ENCODE assay signal across 16 cellular contexts in genomic region chr6:121592261-121592935, GRCh38.
A peak's percentile ranks its signal among the peaks of the same experiment; 100 is the strongest.
DNase-seq lines count a peak whose midpoint lies in the region; ATAC-seq and TF ChIP-seq lines count a peak whose summit lies in the region.
"Had no signal": no experiment of that assay in that cellular context is flagged by ENCODE, and none has a peak within 500 bp of the region (broad histone marks: within the 10 kb centered on the region; RNA-seq: fewer than 3 reads in every experiment).

No MANE protein-coding gene starts in this region.

- H3F3A ChIP-seq in GM23248 (ENCODE audit: insufficient read depth) (peaks cover 14% of the 10 kb centered on the region; the same call in 1 of the 2 replicates), neural progenitor cell (ENCODE audit: low read depth) (no peaks in the 10 kb centered on the region)

- no peaks in the 10 kb centered on the region for H3K27me3 Mint-ChIP-seq in neural progenitor cell (ENCODE audit: insufficient read depth, low read depth)

- ATAC-seq in stimulated activated effector memory CD8-positive, alpha-beta T cell treated with anti-CD3 and anti-CD28 coated beads, Interleukin-12 subunit alpha, Interleukin-12 subunit beta, amount 100 ng/mL, for 72 hours: no peak
- ATAC-seq: HepG2 had no signal

- peak overlapping the region; percentile 89 for H3K27ac Mint-ChIP-seq in neural progenitor cell
- H3K27ac Mint-ChIP-seq in stimulated activated effector memory CD8-positive, alpha-beta T cell treated with anti-CD3 and anti-CD28 coated beads, Interleukin-12 subunit alpha, Interleukin-12 subunit beta, amount 100 ng/mL, for 72 hours: no peak overlapping the region
- H3K27ac Mint-ChIP-seq: CD4-positive, alpha-beta memory T cell had no signal

- no peak overlapping the region for H3K4me3 Mint-ChIP-seq in neural progenitor cell
- H3K4me3 Mint-ChIP-seq in stimulated activated effector memory CD8-positive, alpha-beta T cell treated with anti-CD3 and anti-CD28 coated beads, Interleukin-12 subunit alpha, Interleukin-12 subunit beta, amount 100 ng/mL, for 72 hours: no peak overlapping the region
- H3K4me3 Mint-ChIP-seq: CD4-positive, alpha-beta memory T cell had no signal

- H3K4me2 ChIP-seq in GM23248 (ENCODE audit: unreplicated experiment) (no peak overlapping the region), neural progenitor cell (no peak overlapping the region)

- no peaks in the 10 kb centered on the region for H3K36me3 ChIP-seq in GM23248 (ENCODE audit: low read depth)
- H3K36me3 ChIP-seq in neural progenitor cell: no peaks in the 10 kb centered on the region
- H3K36me3 ChIP-seq: Peyer's patch had no signal

- H3K9ac ChIP-seq in GM23248 (no peak overlapping the region), neural progenitor cell (no peak overlapping the region)

- in situ Hi-C loops in GM23248 (cut with MboI): no loop called here

- no peak overlapping the region for H3K27ac ChIP-seq in GM23248
- no peak overlapping the region for H3K27ac ChIP-seq in neural progenitor cell
- H3K27ac ChIP-seq in substantia nigra (ENCODE audit: low read depth, low read length, poor library complexity, severe bottlenecking): no peak overlapping the region

- no peak for TF ChIP-seq CTCF in epithelial cell of esophagus (IDR thresholded peaks at IDR 0.05; ENCODE audit: insufficient read depth, low read depth, low read length, missing control alignments)
- TF ChIP-seq CTCF in neural progenitor cell (IDR thresholded peaks at IDR 0.05): no peak

- H3K4me1 Mint-ChIP-seq in neural progenitor cell: peaks cover 26% of the 10 kb centered on the region
- H3K4me1 Mint-ChIP-seq in stimulated activated effector memory CD8-positive, alpha-beta T cell treated with anti-CD3 and anti-CD28 coated beads, Interleukin-12 subunit alpha, Interleukin-12 subunit beta, amount 100 ng/mL, for 72 hours: no peaks in the 10 kb centered on the region
- H3K4me1 Mint-ChIP-seq: CD4-positive, alpha-beta memory T cell had no signal

- peaks cover 19% of the 10 kb centered on the region for H3K4me1 ChIP-seq in GM23248 (ENCODE audit: insufficient read depth)
- no peaks in the 10 kb centered on the region for H3K4me1 ChIP-seq in neural progenitor cell
- H3K4me1 ChIP-seq: Peyer's patch had no signal

- 41 to 44% methylated on average over 7 of the region's 7 CpGs for WGBS in GM23248 (ENCODE audit: low coverage in 1 of 2, low lambda C conversion rate in 2 of 2, missing lambda C conversion rate in 2 of 2), 2 experiments

- H3K36me3 Mint-ChIP-seq in neural progenitor cell: no peaks in the 10 kb centered on the region
- H3K36me3 Mint-ChIP-seq in stimulated activated effector memory CD8-positive, alpha-beta T cell treated with anti-CD3 and anti-CD28 coated beads, Interleukin-12 subunit alpha, Interleukin-12 subunit beta, amount 100 ng/mL, for 72 hours: no peaks in the 10 kb centered on the region
- H3K36me3 Mint-ChIP-seq: CD4-positive, alpha-beta memory T cell had no signal

- peaks cover 5% of the 10 kb centered on the region for H3K9me3 Mint-ChIP-seq in neural progenitor cell
- peaks cover 7% of the 10 kb centered on the region for H3K9me3 Mint-ChIP-seq in stimulated activated effector memory CD8-positive, alpha-beta T cell treated with anti-CD3 and anti-CD28 coated beads, Interleukin-12 subunit alpha, Interleukin-12 subunit beta, amount 100 ng/mL, for 72 hours

- peak overlapping the region; percentile 48; the same call in 1 of the 2 replicates for H2AFZ ChIP-seq in GM23248
- H2AFZ ChIP-seq in neural progenitor cell (replicated peaks): no peak overlapping the region

- DNase-seq in NCI-H2227 (lab: John Stamatoyannopoulos, UW; ENCODE audit: unreplicated experiment) (peak; percentile 39), NCI-H2227 treated with DMSO at 0.1 percent for 48 hours (lab: John Stamatoyannopoulos, UW) (no peak), GM23248 (peak; percentile 19), epithelial cell of esophagus (ENCODE audit: low read depth) (peak; percentile 57), neural progenitor cell (ENCODE audit: low spot score) (no peak), substantia nigra (lab: John Stamatoyannopoulos, UW) (no peak)
- no peak for DNase-seq in stimulated activated effector memory CD8-positive, alpha-beta T cell treated with anti-CD3 and anti-CD28 coated beads, Interleukin-12 subunit alpha, Interleukin-12 subunit beta, amount 100 ng/mL, for 72 hours (ENCODE audit: low spot score in 2 of 2)
- no peak for DNase-seq in stimulated activated naive CD4-positive, alpha-beta T cell (lab: John Stamatoyannopoulos, UW)
- DNase-seq: CD4-positive, alpha-beta memory T cell; DMS53; EL; KG1; NCI-H187 treated with DMSO at 0.1 percent for 48 hours; Peyer's patch; T-helper 1 cell had no signal

- H3K4me3 ChIP-seq in GM23248 (no peak overlapping the region), epithelial cell of esophagus (ENCODE audit: low read length) (no peak overlapping the region), neural progenitor cell (no peak overlapping the region)
- H3K4me3 ChIP-seq: Peyer's patch had no signal

- H3K27me3 ChIP-seq in GM23248 (replicated peaks; ENCODE audit: insufficient read depth) (no peaks in the 10 kb centered on the region), neural progenitor cell (no peaks in the 10 kb centered on the region)
- H3K27me3 ChIP-seq: Peyer's patch had no signal

- no peaks in the 10 kb centered on the region for H3K9me3 ChIP-seq in GM23248 (ENCODE audit: low read depth)
- no peaks in the 10 kb centered on the region for H3K9me3 ChIP-seq in neural progenitor cell (ENCODE audit: low read depth)
- H3K9me3 ChIP-seq: Peyer's patch had no signal

- no peaks in the 10 kb centered on the region for H4K20me1 ChIP-seq in GM23248 (ENCODE audit: insufficient read depth)
- no peaks in the 10 kb centered on the region for H4K20me1 ChIP-seq in neural progenitor cell (ENCODE audit: low read depth)

- H3K79me2 ChIP-seq in GM23248 (ENCODE audit: insufficient read depth) (no peaks in the 10 kb centered on the region), neural progenitor cell (ENCODE audit: low read depth) (no peaks in the 10 kb centered on the region)

- H3K9me2 ChIP-seq in GM23248 (ENCODE audit: insufficient read depth): no peaks in the 10 kb centered on the region

Comparison
In these comparisons a context has a peak if more than half of its experiments do, and no peak if none do; other contexts are left out.
1. DNase-seq: peak in NCI-H2227 (single experiment), GM23248 (single experiment) and epithelial cell of esophagus (single experiment); none in NCI-H2227 treated with DMSO at 0.1 percent for 48 hours (single experiment), neural progenitor cell (single experiment), stimulated activated effector memory CD8-positive, alpha-beta T cell treated with anti-CD3 and anti-CD28 coated beads, Interleukin-12 subunit alpha, Interleukin-12 subunit beta, amount 100 ng/mL, for 72 hours (0 of 2), stimulated activated naive CD4-positive, alpha-beta T cell (0 of 6) and substantia nigra (0 of 49).